Comparison of ENCODE assay signal across 8 cellular contexts in genomic region chr21:46183910-46184624, GRCh38. TPM values are rescaled to one million over a fixed set of nuclear protein-coding genes. Genes with fewer than 3 reads are reported as not detected.
DNase-seq lines count a peak whose midpoint lies in the region; ATAC-seq and FAIRE-seq lines count a peak whose summit lies in the region.

TSS of gene SPATC1L (minus strand) at chr21:46184459. CDS start at chr21:46182816, 1,643 bp downstream.

- H3K36me3 Mint-ChIP-seq in T-helper 17 cell (ENCODE audit: low read depth): peaks cover 2% of the 10 kb centered on the region

- WGBS in HUES64: 2% methylated on average over 19 of the region's 24 CpGs
- WGBS in small intestine, 3 donors: 2 to 19% (median 4%) methylated on average over 20 to 22 of the region's 24 CpGs

- no peak for FAIRE-seq in small intestine (lab: Jason Lieb, UNC)

- H3K4me3 ChIP-seq in HUES64 (ENCODE audit: low read length): peak within 1 kb of the TSS; percentile 100
- peak within 1 kb of the TSS; percentile 45 to 70 for H3K4me3 ChIP-seq in small intestine (ENCODE audit: low read depth in 1 of 2, low read length in 2 of 2)

- H3K4me1 ChIP-seq in HUES64 (ENCODE audit: insufficient read depth, low read length) (peaks cover 25% of the 10 kb centered on the region; the same call in 1 of the 2 replicates), small intestine (ENCODE audit: control insufficient read depth in 2 of 2, insufficient read depth in 1 of 2, low read depth in 1 of 2, low read length in 1 of 2) (no peaks in the 10 kb centered on the region)

- H3K36me3 ChIP-seq in HUES64 (ENCODE audit: insufficient read depth, low read length) (peaks cover 12% of the 10 kb centered on the region; the same call in 1 of the 2 replicates), small intestine (ENCODE audit: control insufficient read depth in 2 of 2, insufficient read depth in 2 of 2, low read length in 2 of 2) (no peaks in the 10 kb centered on the region)

- no peaks in the 10 kb centered on the region for H3K27me3 Mint-ChIP-seq in T-helper 17 cell

- H3K27ac ChIP-seq in HUES64 (ENCODE audit: low read depth, low read length): peak within 1 kb of the TSS; percentile 92
- H3K27ac ChIP-seq in small intestine (ENCODE audit: low read depth in 1 of 2, low read length in 1 of 2): peak within 1 kb of the TSS; percentile 52 to 82

- H3K9me3 ChIP-seq in HUES64 (ENCODE audit: insufficient read depth, low read depth, low read length) (no peaks in the 10 kb centered on the region), T-helper 17 cell (ENCODE audit: control insufficient read depth, low read length, poor library complexity, severe bottlenecking) (no peaks in the 10 kb centered on the region), small intestine (ENCODE audit: control insufficient read depth, low read depth) (no peaks in the 10 kb centered on the region)

- peak; percentile 71 for ATAC-seq in T-helper 17 cell
- no peak for ATAC-seq in HG03039 (IDR thresholded peaks at IDR 0.05; ENCODE audit: unreplicated experiment)

- H3K27ac Mint-ChIP-seq in T-helper 17 cell: peak within 1 kb of the TSS; percentile 60

- H3K27me3 ChIP-seq in HUES64 (ENCODE audit: insufficient read depth, low read length): no peaks in the 10 kb centered on the region
- no peaks in the 10 kb centered on the region for H3K27me3 ChIP-seq in small intestine (ENCODE audit: control insufficient read depth in 2 of 2, insufficient read depth in 2 of 2, low read length in 2 of 2)

- peaks cover 2% of the 10 kb centered on the region for H3K4me1 Mint-ChIP-seq in T-helper 17 cell

- DNase-seq in NCI-H1436 (lab: John Stamatoyannopoulos, UW) (peak; percentile 59), NCI-H1436 treated with DMSO at 0.1 percent for 48 hours (lab: John Stamatoyannopoulos, UW) (no peak), T-helper 17 cell (peak in 1 of 3 donors; percentile 36), cerebellar cortex (ENCODE audit: low spot score) (peak; percentile 80), iris pigment epithelial cell (ENCODE audit: low read depth) (peak; percentile 80), small intestine (peak; percentile 45)

- peak within 1 kb of the TSS; percentile 84 for H3K4me3 Mint-ChIP-seq in T-helper 17 cell

- peak within 1 kb of the TSS; percentile 77 for H3K9ac ChIP-seq in HUES64 (ENCODE audit: low read depth, low read length)

RNA-seq across cellular contexts. Expression of gene SPATC1L, which starts in this region (rescaled TPM):
- polyA plus RNA-seq in HUES64 (2013, experiment 1 of 2): 37.0 TPM
- 48.2 TPM for polyA plus RNA-seq in HUES64 (2013, experiment 2 of 2)
- 1 to 10 TPM; 2.6 to 3.1 TPM for total RNA-seq in T-helper 17 cell
- polyA plus RNA-seq in small intestine: 10 to 100 TPM in 1 of 3 donors, 1 to 10 TPM in 2; 2.9 to 10.4 (median 5.9) TPM
